In genomic region chr5:57650360-57651069, GRCh38 we compare ENCODE assay signal across 8 cellular contexts.
DNase-seq lines count a peak whose midpoint lies in the region; ATAC-seq, FAIRE-seq and TF ChIP-seq lines count a peak whose summit lies in the region.

No MANE protein-coding gene starts in this region.

- 72% methylated on average over 6 of the region's 6 CpGs; no CpG with 5 or more reads in 1 of the 2 donors for WGBS in transverse colon (ENCODE audit: low coverage in 1 of 2), 2 donors

- no peak overlapping the region for H3K4me3 ChIP-seq in astrocyte (ENCODE audit: insufficient read depth, low read depth, low read length)
- H3K4me3 ChIP-seq in transverse colon, result no peak overlapping the region

- H4K20me1 ChIP-seq in astrocyte (ENCODE audit: insufficient read depth, low read length), result no peaks in the 10 kb centered on the region

- H3K9ac ChIP-seq in astrocyte (ENCODE audit: low read length), result no peak overlapping the region

- H3K27ac ChIP-seq in C4-2B (no peak overlapping the region), astrocyte (ENCODE audit: low read depth, low read length) (no peak overlapping the region), transverse colon (no peak overlapping the region)

- TF ChIP-seq POLR2A in transverse colon (IDR thresholded peaks at IDR 0.05), result no peak

- TF ChIP-seq EP300 in transverse colon (IDR thresholded peaks at IDR 0.05; ENCODE audit: low read depth), result no peak

- intact Hi-C loops in transverse colon (cut with DNase I; ENCODE audit: low total_unique reads), result no loop called here

- H3K36me3 ChIP-seq in astrocyte (ENCODE audit: insufficient read depth, low read length) (no peaks in the 10 kb centered on the region), transverse colon (no peaks in the 10 kb centered on the region)

- peak; percentile 84 for ATAC-seq in GM18508 (IDR thresholded peaks at IDR 0.05; ENCODE audit: insufficient read depth, unreplicated experiment)
- ATAC-seq in HG02852 (IDR thresholded peaks at IDR 0.05; ENCODE audit: unreplicated experiment), result peak; percentile 97

- in situ Hi-C loops in transverse colon (cut with MboI; ENCODE audit: low pct_ligation_motif_present in 1 of 4, low pct_unique_long_range_greater_than_20kb in 1 of 4, low sequenced_read_pairs in 3 of 4), result loop anchor here in 1 of 4 donors (25.0 kb wide), 1 partner anchor 812 kb away; the partner anchor contains the start of gene PLK2

- H3K4me2 ChIP-seq in astrocyte (ENCODE audit: low read length), result no peak overlapping the region

- H3K36me3 Mint-ChIP-seq in astrocyte (ENCODE audit: low read depth, unreplicated experiment), result no peaks in the 10 kb centered on the region

- H3K9me3 ChIP-seq in astrocyte (ENCODE audit: insufficient read depth, low read depth, low read length), result no peaks in the 10 kb centered on the region
- no peaks in the 10 kb centered on the region for H3K9me3 ChIP-seq in transverse colon

- H3K9me3 Mint-ChIP-seq in astrocyte (ENCODE audit: unreplicated experiment), result peaks cover 2% of the 10 kb centered on the region

- H3K79me2 ChIP-seq in astrocyte (ENCODE audit: insufficient read depth, low read length), result no peaks in the 10 kb centered on the region

- no peak overlapping the region for H3K4me3 Mint-ChIP-seq in astrocyte (ENCODE audit: unreplicated experiment)

- peak; percentile 88 for TF ChIP-seq CTCF in C4-2B (conservative IDR thresholded peaks at IDR 0.05)
- TF ChIP-seq CTCF in astrocyte (IDR thresholded peaks at IDR 0.05; ENCODE audit: insufficient read depth, low read depth, low read length), result peak; percentile 71
- peak; percentile 52 to 62 (median 55) for TF ChIP-seq CTCF in transverse colon (IDR thresholded peaks at IDR 0.05)

- peak; percentile 7 for DNase-seq in NCI-H2029 treated with DMSO at 0.1 percent for 48 hours (lab: John Stamatoyannopoulos, UW)
- DNase-seq in astrocyte (ENCODE audit: low read depth), result peak; percentile 47
- peak; percentile 88 for DNase-seq in islet precursor cell
- peak; percentile 19 for DNase-seq in transverse colon
- no peak for DNase-seq in GM19240 (ENCODE audit: insufficient read length, low spot score)

- no peak overlapping the region for H2AFZ ChIP-seq in astrocyte (ENCODE audit: low read depth, low read length)

- peak; percentile 26 for FAIRE-seq in astrocyte (lab: Jason Lieb, UNC)

- H3K4me1 ChIP-seq in astrocyte (ENCODE audit: insufficient read depth, low read length), result no peaks in the 10 kb centered on the region
- no peaks in the 10 kb centered on the region for H3K4me1 ChIP-seq in transverse colon

- no peaks in the 10 kb centered on the region for H3K27me3 ChIP-seq in astrocyte (ENCODE audit: insufficient read depth, low read length)
- H3K27me3 ChIP-seq in transverse colon, result no peaks in the 10 kb centered on the region

- peaks cover 3% of the 10 kb centered on the region for H3K4me1 Mint-ChIP-seq in astrocyte (ENCODE audit: low read depth, unreplicated experiment)

- H3K27ac Mint-ChIP-seq in astrocyte (ENCODE audit: unreplicated experiment), result no peak overlapping the region

- no peaks in the 10 kb centered on the region for H3K27me3 Mint-ChIP-seq in astrocyte (ENCODE audit: low read depth, unreplicated experiment)
